Comparison of ENCODE assay signal across 8 cellular contexts in the genomic region with DNA sequence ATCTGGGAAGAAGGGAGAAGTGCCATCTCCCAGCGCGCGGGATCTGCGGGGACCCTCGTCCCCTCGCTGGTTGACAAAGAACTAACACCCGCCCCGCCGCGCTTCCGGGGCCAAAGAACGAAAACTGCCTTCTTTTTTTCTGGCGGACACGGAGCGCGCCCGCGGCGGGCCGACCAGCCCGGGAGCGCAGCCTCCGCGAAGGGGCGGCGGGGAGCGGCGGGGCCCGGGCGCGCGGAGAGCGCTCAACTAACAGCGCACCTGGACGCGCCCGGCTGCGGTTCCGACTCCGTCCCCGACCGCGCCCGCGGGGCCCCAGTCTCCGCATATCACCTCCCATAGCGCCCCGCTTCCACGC. TPM values are rescaled to one million over a fixed set of nuclear protein-coding genes. Genes with fewer than 3 reads are reported as not detected.
DNase-seq lines count a peak whose midpoint lies in the region; ATAC-seq, FAIRE-seq and TF ChIP-seq lines count a peak whose summit lies in the region.

No MANE protein-coding gene starts in this region.

- DNase-seq in AG20443 (ENCODE audit: low spot score) (peak; percentile 49), epithelial cell of prostate (ENCODE audit: low read depth, low spot score) (no peak), NCI-H2227 treated with DMSO at 0.1 percent for 48 hours (lab: John Stamatoyannopoulos, UW) (no peak), kidney glomerular epithelial cell (lab: John Stamatoyannopoulos, UW) (no peak), H54 (ENCODE audit: insufficient read length, low spot score) (no peak)

- H3K9me2 ChIP-seq in OCI-LY1 (ENCODE audit: low read depth, low read length): no peaks in the 10 kb centered on the region
- no peaks in the 10 kb centered on the region for H3K9me2 ChIP-seq in neural cell (ENCODE audit: insufficient read depth, low read length)

- H3F3A ChIP-seq in OCI-LY1 (ENCODE audit: insufficient read depth, low read length) (0 out of 2 replicates have a peak, but pooled peaks cover 4% of the 10 kb centered on the region), neural cell (ENCODE audit: insufficient read depth, low read length, poor library complexity, severe bottlenecking) (no peaks in the 10 kb centered on the region)

- H3K36me3 ChIP-seq in OCI-LY1 (ENCODE audit: insufficient read depth, low read length) (no peaks in the 10 kb centered on the region), neural cell (ENCODE audit: insufficient read depth, low read length) (no peaks in the 10 kb centered on the region)

- no peaks in the 10 kb centered on the region for H3K27me3 ChIP-seq in OCI-LY1 (ENCODE audit: insufficient read depth, low read length)
- H3K27me3 ChIP-seq in neural cell (ENCODE audit: insufficient read depth, low read depth, low read length): peaks cover 37% of the 10 kb centered on the region

- no peak for TF ChIP-seq RAD21 in neural cell (conservative IDR thresholded peaks at IDR 0.05)

- H2AFZ ChIP-seq in OCI-LY1 (ENCODE audit: low read length): no peak overlapping the region
- no peak overlapping the region for H2AFZ ChIP-seq in neural cell (ENCODE audit: low read depth, low read length)

- peak; percentile 1 for ATAC-seq in GM21515 (IDR thresholded peaks at IDR 0.05; ENCODE audit: unreplicated experiment)

- no peak for TF ChIP-seq EP300 in neural cell (conservative IDR thresholded peaks at IDR 0.05; ENCODE audit: poor library complexity, severe bottlenecking)

- H3K4me3 ChIP-seq in OCI-LY1 (ENCODE audit: low read depth, low read length, poor library complexity, severe bottlenecking): peak overlapping the region; percentile 82
- H3K4me3 ChIP-seq in neural cell (ENCODE audit: low read length): peak overlapping the region; percentile 72

- H3K27ac ChIP-seq in OCI-LY1 (ENCODE audit: low read depth, low read length, poor library complexity, severe bottlenecking): peak overlapping the region; percentile 51
- peak overlapping the region; percentile 62 for H3K27ac ChIP-seq in epithelial cell of prostate
- no peak overlapping the region for H3K27ac ChIP-seq in neural cell (ENCODE audit: low read length)

- no peaks in the 10 kb centered on the region for H3K9me3 ChIP-seq in OCI-LY1 (ENCODE audit: low read length)
- no peaks in the 10 kb centered on the region for H3K9me3 ChIP-seq in neural cell (ENCODE audit: low read length)

- H3K9ac ChIP-seq in OCI-LY1 (ENCODE audit: low read length) (peak overlapping the region; percentile 87), neural cell (ENCODE audit: low read length) (peak overlapping the region; percentile 48)

- TF ChIP-seq CTCF in OCI-LY1 (IDR thresholded peaks at IDR 0.05; ENCODE audit: low read length) (no peak), neural cell (IDR thresholded peaks at IDR 0.05; ENCODE audit: poor library complexity, severe bottlenecking) (no peak)

- peaks cover 63% of the 10 kb centered on the region for H3K4me1 ChIP-seq in OCI-LY1 (ENCODE audit: insufficient read depth, low read length, severe bottlenecking)

- H4K20me1 ChIP-seq in OCI-LY1 (ENCODE audit: insufficient read depth, low read length) (no peaks in the 10 kb centered on the region), neural cell (ENCODE audit: insufficient read depth) (no peaks in the 10 kb centered on the region)

- no peak for TF ChIP-seq POLR2A in H54 (IDR thresholded peaks at IDR 0.05; ENCODE audit: low read depth, low read length)

- no peaks in the 10 kb centered on the region; the same call in 1 of the 2 replicates for H3K79me2 ChIP-seq in OCI-LY1 (ENCODE audit: insufficient read depth, low read length)
- H3K79me2 ChIP-seq in neural cell (replicated peaks; ENCODE audit: insufficient read depth, low read length): no peaks in the 10 kb centered on the region

- peak overlapping the region; percentile 78 for H3K4me2 ChIP-seq in OCI-LY1 (ENCODE audit: low read length)
- H3K4me2 ChIP-seq in neural cell (ENCODE audit: low read length): no peak overlapping the region

- FAIRE-seq in H54 (lab: Jason Lieb, UNC): no peak

TF ChIP-seq in neural cell, 6 proteins besides CTCF, POLR2A, EP300 and RAD21:
- TF ChIP-seq MXI1 (conservative IDR thresholded peaks at IDR 0.05; ENCODE audit: poor library complexity, severe bottlenecking): peak; percentile 30
- TF ChIP-seq, protein P1, sequence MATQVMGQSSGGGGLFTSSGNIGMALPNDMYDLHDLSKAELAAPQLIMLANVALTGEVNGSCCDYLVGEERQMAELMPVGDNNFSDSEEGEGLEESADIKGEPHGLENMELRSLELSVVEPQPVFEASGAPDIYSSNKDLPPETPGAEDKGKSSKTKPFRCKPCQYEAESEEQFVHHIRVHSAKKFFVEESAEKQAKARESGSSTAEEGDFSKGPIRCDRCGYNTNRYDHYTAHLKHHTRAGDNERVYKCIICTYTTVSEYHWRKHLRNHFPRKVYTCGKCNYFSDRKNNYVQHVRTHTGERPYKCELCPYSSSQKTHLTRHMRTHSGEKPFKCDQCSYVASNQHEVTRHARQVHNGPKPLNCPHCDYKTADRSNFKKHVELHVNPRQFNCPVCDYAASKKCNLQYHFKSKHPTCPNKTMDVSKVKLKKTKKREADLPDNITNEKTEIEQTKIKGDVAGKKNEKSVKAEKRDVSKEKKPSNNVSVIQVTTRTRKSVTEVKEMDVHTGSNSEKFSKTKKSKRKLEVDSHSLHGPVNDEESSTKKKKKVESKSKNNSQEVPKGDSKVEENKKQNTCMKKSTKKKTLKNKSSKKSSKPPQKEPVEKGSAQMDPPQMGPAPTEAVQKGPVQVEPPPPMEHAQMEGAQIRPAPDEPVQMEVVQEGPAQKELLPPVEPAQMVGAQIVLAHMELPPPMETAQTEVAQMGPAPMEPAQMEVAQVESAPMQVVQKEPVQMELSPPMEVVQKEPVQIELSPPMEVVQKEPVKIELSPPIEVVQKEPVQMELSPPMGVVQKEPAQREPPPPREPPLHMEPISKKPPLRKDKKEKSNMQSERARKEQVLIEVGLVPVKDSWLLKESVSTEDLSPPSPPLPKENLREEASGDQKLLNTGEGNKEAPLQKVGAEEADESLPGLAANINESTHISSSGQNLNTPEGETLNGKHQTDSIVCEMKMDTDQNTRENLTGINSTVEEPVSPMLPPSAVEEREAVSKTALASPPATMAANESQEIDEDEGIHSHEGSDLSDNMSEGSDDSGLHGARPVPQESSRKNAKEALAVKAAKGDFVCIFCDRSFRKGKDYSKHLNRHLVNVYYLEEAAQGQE (IDR thresholded peaks at IDR 0.05; ENCODE audit: borderline replicate concordance): no peak
- peak; percentile 7 for TF ChIP-seq POLR2AphosphoS5 (IDR thresholded peaks at IDR 0.05)
- TF ChIP-seq TAF1 (IDR thresholded peaks at IDR 0.05; ENCODE audit: low read depth): no peak
- TF ChIP-seq EZH2 (IDR thresholded peaks at IDR 0.05; ENCODE audit: borderline replicate concordance, insufficient read depth, low read length, poor library complexity, severe bottlenecking): no peak

RNA-seq across cellular contexts. Expression of a gene that starts 0.4 kb away (rescaled TPM):
- polyA plus RNA-seq in neural cell: 1.0 and 1.5 TPM in 2 replicates
- 0.49 and 1.3 TPM in 2 replicates for polyA minus RNA-seq in neural cell
